ENCODE assay signal across 8 cellular contexts in genomic region chr6:33391278-33392167, GRCh38. TPM values are rescaled to one million over a fixed set of nuclear protein-coding genes. Genes with fewer than 3 reads are reported as not detected.
DNase-seq lines count a peak whose midpoint lies in the region; ATAC-seq lines count a peak whose summit lies in the region.

Gene KIFC1, plus strand, starts transcription at chr6:33391823. Its CDS starts 163 bp downstream, at chr6:33391986.

- H3K4me1 Mint-ChIP-seq in IgD-negative memory B cell: peaks cover 10 to 26% (median 24%) of the 10 kb centered on the region in 3 donors

- peak within 1 kb of the TSS; percentile 42 to 94 (median 82) for H3K4me3 Mint-ChIP-seq in IgD-negative memory B cell

- no peaks in the 10 kb centered on the region for H3K36me3 Mint-ChIP-seq in IgD-negative memory B cell

- DNase-seq in DMS153 (lab: John Stamatoyannopoulos, UW) (peak; percentile 100), OCI-M2 (lab: John Stamatoyannopoulos, UW; ENCODE audit: unreplicated experiment) (peak; percentile 98), activated T-cell treated with anti-CD3 and anti-CD28 coated beads for 48 hours (ENCODE audit: low read depth) (peak; percentile 99), epithelial cell of prostate (ENCODE audit: low read depth, low spot score) (peak; percentile 100), mucosa of gallbladder (ENCODE audit: low spot score) (peak; percentile 100)
- peak; percentile 99 for DNase-seq in stimulated activated CD8-positive, alpha-beta memory T cell treated with anti-CD3 and anti-CD28 coated beads, Interleukin-4, amount 100 ng/mL, for 48 hours

- H3K27ac ChIP-seq in epithelial cell of prostate: peak within 1 kb of the TSS; percentile 94

- H3K9me3 Mint-ChIP-seq in IgD-negative memory B cell: no peaks in the 10 kb centered on the region

- peak within 1 kb of the TSS; percentile 64 to 99 (median 98) for H3K27ac Mint-ChIP-seq in IgD-negative memory B cell

- H3K27me3 Mint-ChIP-seq in IgD-negative memory B cell: peaks cover 3% of the 10 kb centered on the region

- peak; percentile 86 for ATAC-seq in GM21528 (IDR thresholded peaks at IDR 0.05; ENCODE audit: low FRiP score, unreplicated experiment)

RNA-seq across cellular contexts. Expression of gene KIFC1, which starts in this region (rescaled TPM):
- polyA plus RNA-seq in IgD-negative memory B cell: 0.23 TPM
- 2.1 TPM for total RNA-seq in mucosa of gallbladder

Comparison
In these comparisons a context has a peak if more than half of its experiments do, and no peak if none do; other contexts are left out.
1. Peak in every context shown above with its lines: DNase-seq, ATAC-seq and H3K27ac ChIP-seq.